23 cellular contexts compared by ENCODE assay signal in the genomic region with DNA sequence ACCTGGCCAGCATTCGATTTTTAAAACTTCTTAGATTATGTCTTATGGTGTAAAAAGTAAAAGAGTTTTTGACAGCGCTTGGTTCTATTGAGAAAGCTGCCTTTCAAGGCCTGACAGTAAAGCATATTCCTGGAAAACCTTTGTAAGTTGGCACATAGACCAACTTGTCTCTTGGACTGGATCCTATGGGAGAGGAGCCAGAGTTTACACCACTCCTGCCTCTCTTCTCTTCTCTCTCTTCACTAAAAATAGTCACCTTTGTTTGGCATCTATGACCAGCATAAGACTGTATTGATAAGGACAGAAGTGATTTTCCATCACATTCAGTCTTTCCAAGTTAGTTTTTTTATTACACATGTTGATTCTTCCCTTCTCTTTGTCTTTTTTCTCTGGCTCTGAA. TPM values are rescaled to one million over a fixed set of nuclear protein-coding genes. Genes with fewer than 3 reads are reported as not detected.
DNase-seq lines count a peak whose midpoint lies in the region; ATAC-seq and TF ChIP-seq lines count a peak whose summit lies in the region.
"Had no signal": no experiment of that assay in that cellular context is flagged by ENCODE, and none has a peak within 500 bp of the region (broad histone marks: within the 10 kb centered on the region; RNA-seq: fewer than 3 reads in every experiment).

No MANE protein-coding gene starts in this region.

- DNase-seq in Right ventricle myocardium inferior (ENCODE audit: missing footprints) (no peak), cardiac septum (ENCODE audit: low spot score) (no peak), cardiac muscle cell (ENCODE audit: low read depth in 1 of 2, low spot score in 1 of 2) (no peak), right cardiac atrium (no peak), cerebellar nuclear complex (lab: John Stamatoyannopoulos, UW) (no peak), GM19238 (ENCODE audit: insufficient read length, low spot score) (no peak), head of caudate nucleus (no peak)
- DNase-seq: CD8-positive, alpha-beta memory T cell; GDM1; H7; NCI-H1092; NCI-H1436; NCI-H1930; NCI-H226; NCI-H524 treated with DMSO at 0.1 percent for 48 hours; NCI-H82; OCI-M1; SHP77 treated with DMSO at 0.1 percent for 48 hours; SW 1271 had no signal

- ATAC-seq in Right ventricle myocardium inferior, result peak; percentile 83
- ATAC-seq in right cardiac atrium, result peak; percentile 66 to 79
- ATAC-seq: K562 had no signal

- intact Hi-C loops in Right ventricle myocardium inferior (cut with DNase I), result no loop called here
- intact Hi-C loops in cardiac septum (cut with DNase I), result loop anchor here (5.0 kb wide), 2 partner anchors 51 to 91 kb away; a partner anchor contains a TSS
- intact Hi-C loops in right cardiac atrium (cut with DNase I), result loop anchor here in 1 of 4 donors (10.0 kb wide), 1 partner anchor 93 kb away; no protein-coding TSS in a partner anchor
- intact Hi-C loops in head of caudate nucleus (cut with DNase I), result no loop called here

- H3K27ac ChIP-seq in cardiac muscle cell (peak overlapping the region; percentile 44), right cardiac atrium (ENCODE audit: low read length) (no peak overlapping the region)
- H3K27ac ChIP-seq: C4-2B, SK-N-MC had no signal

- H3K9me3 ChIP-seq in cardiac muscle cell (ENCODE audit: low read depth), result no peaks in the 10 kb centered on the region
- no peaks in the 10 kb centered on the region for H3K9me3 ChIP-seq in right cardiac atrium (ENCODE audit: control insufficient read depth, low read length)

- 74% methylated on average over 2 of the region's 2 CpGs for WGBS in right cardiac atrium

- H3K27me3 ChIP-seq in cardiac muscle cell, result no peaks in the 10 kb centered on the region
- no peaks in the 10 kb centered on the region for H3K27me3 ChIP-seq in right cardiac atrium (ENCODE audit: control insufficient read depth, insufficient read depth)

- no peak for TF ChIP-seq CTCF in cardiac muscle cell (IDR thresholded peaks at IDR 0.05; ENCODE audit: low read depth, low read length)

- H3K4me3 ChIP-seq in cardiac muscle cell, result no peak overlapping the region
- H3K4me3 ChIP-seq in right cardiac atrium (ENCODE audit: low read length), result no peak overlapping the region
- H3K4me3 ChIP-seq: K562, SK-N-MC had no signal

- no peaks in the 10 kb centered on the region for H3K36me3 ChIP-seq in cardiac muscle cell

- H3K4me1 ChIP-seq in cardiac muscle cell (ENCODE audit: low read depth) (peaks cover 38% of the 10 kb centered on the region), right cardiac atrium (ENCODE audit: control insufficient read depth, insufficient read depth, low read length) (no peaks in the 10 kb centered on the region)

RNA-seq across cellular contexts. Expression of a gene that starts 33.7 kb away (rescaled TPM):
- total RNA-seq in Right ventricle myocardium inferior (1,720 TPM), cardiac septum (2,895 TPM), cardiac muscle cell (337 and 592 TPM in 2 replicates), right cardiac atrium (1,000 to 10,000 TPM; 1,004 to 2,037 (median 1,403) TPM)
- polyA plus RNA-seq in cardiac muscle cell (606 and 869 TPM in 2 replicates), right cardiac atrium (2,317 TPM)
- total RNA-seq: CD8-positive, alpha-beta memory T cell; Daoy; H7 had no signal
- polyA plus RNA-seq: CD8-positive, alpha-beta memory T cell; K562 had no signal

RNA-seq across cellular contexts. Expression of a gene that starts 51.1 kb away (rescaled TPM):
- total RNA-seq in Right ventricle myocardium inferior (5.0 TPM), cardiac septum (7.8 TPM), cardiac muscle cell (8.2 and 10.4 TPM in 2 replicates), right cardiac atrium (10 to 100 TPM; 11.2 to 15.5 (median 11.7) TPM)
- polyA plus RNA-seq in cardiac muscle cell (19.2 and 25.7 TPM in 2 replicates), right cardiac atrium (10.7 TPM)
